ENCODE assay signal across 24 cellular contexts in the genomic region with DNA sequence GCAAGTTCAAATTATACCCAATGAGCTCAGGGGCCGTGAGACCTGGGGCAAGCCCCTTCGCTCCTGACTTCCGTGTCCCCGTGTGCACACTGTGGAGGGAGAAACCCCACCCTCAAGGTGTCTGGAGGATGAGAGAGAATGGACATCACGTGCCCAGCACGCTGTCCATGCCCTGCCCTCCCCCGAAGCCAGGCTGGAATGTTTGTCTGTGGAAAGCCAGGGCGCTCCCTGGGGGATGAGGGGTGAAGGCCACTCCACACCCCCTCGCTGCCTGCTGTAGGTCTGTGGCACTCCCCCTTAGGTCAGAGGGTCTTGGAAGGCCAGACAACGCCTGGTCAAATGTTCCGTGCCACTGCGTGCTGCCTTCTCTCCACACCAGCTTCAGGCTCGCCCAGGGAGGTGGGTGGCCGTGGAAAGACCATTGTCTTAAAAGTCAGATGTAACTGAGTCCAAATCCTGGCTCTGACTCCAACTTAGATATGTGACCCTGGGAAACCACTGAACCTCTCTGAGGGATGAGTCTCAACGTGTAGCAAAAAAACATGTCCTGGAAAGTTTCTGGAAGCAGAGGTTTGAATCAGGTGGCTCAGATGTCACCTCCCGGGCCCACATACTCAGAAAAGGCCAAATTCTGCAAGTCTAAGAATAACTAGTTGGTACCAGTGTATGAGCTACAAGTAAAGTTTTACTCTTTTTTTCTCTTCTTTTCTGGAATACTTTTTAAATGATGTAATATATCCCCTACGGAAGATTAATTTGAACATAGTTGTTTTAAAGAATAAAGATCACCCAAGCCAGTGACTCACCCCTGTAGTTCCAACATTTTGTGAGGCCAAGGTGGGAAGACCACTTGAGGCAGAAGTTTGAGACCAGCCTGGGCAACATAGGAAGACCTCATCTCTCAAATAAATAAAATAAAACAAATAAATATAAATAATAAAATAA. TPM values are rescaled to one million over a fixed set of nuclear protein-coding genes. Genes with fewer than 3 reads are reported as not detected.
DNase-seq lines count a peak whose midpoint lies in the region; ATAC-seq, FAIRE-seq and TF ChIP-seq lines count a peak whose summit lies in the region.
"Had no signal": no experiment of that assay in that cellular context is flagged by ENCODE, and none has a peak within 500 bp of the region (broad histone marks: within the 10 kb centered on the region; RNA-seq: fewer than 3 reads in every experiment).

No MANE protein-coding gene starts in this region.

- BruUV-seq in mammary epithelial cell (replicated peaks; lab: Mats Ljungman, UMichigan), result no TSS peak
- BruUV-seq in MCF 10A (replicated peaks; lab: Mats Ljungman, UMichigan), result no TSS peak
- TSS peak; percentile 29 for BruUV-seq in K562 (replicated peaks; lab: Mats Ljungman, UMichigan)

- WGBS in mammary epithelial cell (ENCODE audit: low coverage, missing lambda C conversion rate), result 35% methylated on average over 15 of the region's 17 CpGs
- WGBS in K562 (ENCODE audit: insufficient coverage, low coverage, missing lambda C conversion rate), result 89% methylated on average over 17 of the region's 17 CpGs

- in situ Hi-C loops in mammary epithelial cell (cut with MboI; ENCODE audit: low sequenced_read_pairs in 2 of 2) (loop anchor here in 1 of 2 donors (25.0 kb wide), 1 partner anchor 636 kb away; no protein-coding TSS in a partner anchor), K562 (cut with MboI) (loop anchor here (25.0 kb wide), 1 partner anchor 636 kb away; no protein-coding TSS in a partner anchor)

- TF ChIP-seq CTCF in mammary epithelial cell (conservative IDR thresholded peaks at IDR 0.05 in 1 of 2, IDR thresholded peaks at IDR 0.05 in 1 of 2; ENCODE audit: extremely low read depth in 1 of 2, insufficient read depth in 1 of 2, low read depth in 1 of 2, low read length in 2 of 2) (no peak), MCF 10A (IDR thresholded peaks at IDR 0.05; ENCODE audit: unreplicated experiment) (no peak), K562 (IDR thresholded peaks at IDR 0.05 in 2 of 3, conservative IDR thresholded peaks at IDR 0.05 in 1 of 3; ENCODE audit: insufficient read depth in 2 of 3, low read depth in 1 of 3, low read length in 3 of 3) (no peak), CD14-positive monocyte (IDR thresholded peaks at IDR 0.05) (no peak)

- H4K20me1 ChIP-seq in mammary epithelial cell (ENCODE audit: insufficient read depth, low read length), result no peaks in the 10 kb centered on the region
- 0 out of 2 replicates have a peak, but pooled peaks cover 11% of the 10 kb centered on the region for H4K20me1 ChIP-seq in K562 (replicated peaks; ENCODE audit: control insufficient read depth, insufficient read depth, low read length)

- H3K36me3 ChIP-seq in mammary epithelial cell (ENCODE audit: insufficient read depth, low read length), result peaks cover 9% of the 10 kb centered on the region
- H3K36me3 ChIP-seq in K562 (ENCODE audit: control insufficient read depth, insufficient read depth, low read length), result peaks cover 65% of the 10 kb centered on the region; the same call in 2 of the 3 replicates

- POLR2A ChIA-PET in MCF 10A (lab: Yijun Ruan, JAX) (no interaction called here), K562 (lab: Yijun Ruan, JAX) (interaction anchor here (0.6 to 0.7 kb wide), 3 partner anchors 36 to 1220 kb away, joined by 3 read pairs; no protein-coding TSS in a partner anchor)

- H3K4me3 Mint-ChIP-seq in MCF 10A (ENCODE audit: unreplicated experiment), result no peak overlapping the region
- H3K4me3 Mint-ChIP-seq in CD14-positive monocyte, result no peak overlapping the region
- H3K4me3 Mint-ChIP-seq: endodermal cell, natural killer cell had no signal

- H3K4me1 Mint-ChIP-seq in MCF 10A (ENCODE audit: insufficient read depth, unreplicated experiment) (no peaks in the 10 kb centered on the region), CD14-positive monocyte (no peaks in the 10 kb centered on the region)
- H3K4me1 Mint-ChIP-seq: natural killer cell had no signal

- TF ChIP-seq POLR2A in K562 (conservative IDR thresholded peaks at IDR 0.05), result no peak

- H3K27me3 Mint-ChIP-seq in MCF 10A (ENCODE audit: insufficient read depth, unreplicated experiment) (no peaks in the 10 kb centered on the region), CD14-positive monocyte (ENCODE audit: low read depth in 3 of 3) (peaks cover 0 to 1% (median 1%) of the 10 kb centered on the region in 3 donors)

- H3K9me1 ChIP-seq in K562 (ENCODE audit: control insufficient read depth, insufficient read depth, low read length), result no peaks in the 10 kb centered on the region

- H3K27me3 ChIP-seq in mammary epithelial cell (ENCODE audit: insufficient read depth, low read length), result no peaks in the 10 kb centered on the region
- H3K27me3 ChIP-seq in K562 (ENCODE audit: control insufficient read depth in 2 of 2, insufficient read depth in 2 of 2, low read length in 2 of 2), result no peaks in the 10 kb centered on the region
- H3K27me3 ChIP-seq: MG63 had no signal

- H3K4me1 ChIP-seq in mammary epithelial cell (ENCODE audit: insufficient read depth, low read length) (peaks cover 26% of the 10 kb centered on the region), K562 (replicated peaks in 1 of 2; ENCODE audit: control insufficient read depth in 2 of 2, insufficient read depth in 2 of 2, low read length in 2 of 2) (peaks cover 0 to 10% of the 10 kb centered on the region in 2 experiments; a peak in 1 of 5 replicates)

- FAIRE-seq in K562 (lab: Jason Lieb, UNC) (peak; percentile 78), GM19239 (lab: Jason Lieb, UNC) (no peak)
- FAIRE-seq: A549, kidney, small intestine, urothelium cell line had no signal

- H3K27ac Mint-ChIP-seq in MCF 10A (ENCODE audit: low read depth, unreplicated experiment) (no peak overlapping the region), CD14-positive monocyte (peak overlapping the region in 2 of 7 donors; percentile 24 to 31)
- H3K27ac Mint-ChIP-seq: endodermal cell, natural killer cell had no signal

- peak; percentile 74 for DNase-seq in mammary epithelial cell
- no peak for DNase-seq in MCF 10A (ENCODE audit: unreplicated experiment)
- no peak for DNase-seq in K562 (ENCODE audit: extremely low read depth in 1 of 4, low spot score in 3 of 4)
- DNase-seq in hepatic stellate cell (ENCODE audit: low spot score), result peak; percentile 59
- DNase-seq in CD14-positive monocyte (ENCODE audit: low spot score), result no peak
- no peak for DNase-seq in GM19239 (ENCODE audit: insufficient read length, low spot score)
- no peak for DNase-seq in COLO668 (lab: John Stamatoyannopoulos, UW; ENCODE audit: unreplicated experiment)
- DNase-seq: endodermal cell; GF-D8; kidney; MG63; natural killer cell; NCI-H1436 treated with DMSO at 0.1 percent for 48 hours; NCI-H2171 treated with DMSO at 0.1 percent for 48 hours; NCI-H748 treated with DMSO at 0.1 percent for 48 hours; PC-9; psoas muscle; small intestine; stimulated activated CD4-positive, alpha-beta T cell treated with anti-CD3 and anti-CD28 coated beads, Interleukin-2, amount 100 ng/mL, for 48 hours; T-helper 9 cell had no signal

- dilution Hi-C loops in mammary epithelial cell (cut with HindIII; ENCODE audit: low sequenced_read_pairs), result loop anchor here (25.0 kb wide), 1 partner anchor 611 kb away; no protein-coding TSS in a partner anchor

- H3K79me2 ChIP-seq in mammary epithelial cell (ENCODE audit: insufficient read depth, low read length) (no peaks in the 10 kb centered on the region), K562 (ENCODE audit: control insufficient read depth, insufficient read depth, low read length) (no peaks in the 10 kb centered on the region)

- H3K27ac ChIP-seq in mammary epithelial cell (ENCODE audit: insufficient read depth, low read depth, low read length) (peak overlapping the region; percentile 38), K562 (ENCODE audit: extremely low read depth, low read depth, low read length) (no peak overlapping the region)
- H3K27ac ChIP-seq: A549, C4-2B, PC-9 had no signal

- H3K36me3 Mint-ChIP-seq in MCF 10A (ENCODE audit: insufficient read depth, unreplicated experiment) (peaks cover 49% of the 10 kb centered on the region), CD14-positive monocyte (peaks cover 43 to 83% of the 10 kb centered on the region in 2 donors)
- H3K36me3 Mint-ChIP-seq: natural killer cell had no signal

- TF ChIP-seq EP300 in K562 (IDR thresholded peaks at IDR 0.05; ENCODE audit: low read length), result no peak

- H2AFZ ChIP-seq in mammary epithelial cell (ENCODE audit: low read depth, low read length), result peak overlapping the region; percentile 22
- no peak overlapping the region for H2AFZ ChIP-seq in K562 (ENCODE audit: low read depth, low read length)
- H2AFZ ChIP-seq: PC-9 had no signal

- no peak for ATAC-seq in K562
- ATAC-seq in HG02938 (IDR thresholded peaks at IDR 0.05; ENCODE audit: unreplicated experiment), result no peak
- ATAC-seq: A549, natural killer cell had no signal

- H3K9ac ChIP-seq in mammary epithelial cell (ENCODE audit: insufficient read depth, low read length) (no peak overlapping the region), K562 (ENCODE audit: insufficient read depth in 1 of 2, low read depth in 2 of 2, low read length in 2 of 2) (no peak overlapping the region; a peak in 1 of 4 replicates)

- intact Hi-C loops in mammary epithelial cell (cut with micrococcal nuclease), result no loop called here
- intact Hi-C loops in MCF 10A (cut with micrococcal nuclease), result no loop called here
- intact Hi-C loops in K562 (cut with micrococcal nuclease), result no loop called here
- intact Hi-C loops in CD14-positive monocyte (cut with micrococcal nuclease), result loop anchor here in 1 of 2 donors (10.0 kb wide), 1 partner anchor 634 kb away; no protein-coding TSS in a partner anchor

- H3K9me3 ChIP-seq in mammary epithelial cell (replicated peaks; ENCODE audit: insufficient read depth, low read length) (no peaks in the 10 kb centered on the region), K562 (replicated peaks; ENCODE audit: control insufficient read depth, insufficient read depth, low read depth, low read length) (no peaks in the 10 kb centered on the region)
- H3K9me3 ChIP-seq: A549, MG63, psoas muscle had no signal

- H3K9me3 Mint-ChIP-seq in MCF 10A (ENCODE audit: unreplicated experiment), result no peaks in the 10 kb centered on the region
- no peaks in the 10 kb centered on the region for H3K9me3 Mint-ChIP-seq in CD14-positive monocyte
- H3K9me3 Mint-ChIP-seq: endodermal cell, natural killer cell had no signal

- CTCF ChIA-PET in mammary epithelial cell (lab: Charles Lee; ENCODE audit: low non-redundant PET) (interaction anchor here (0.6 kb wide), 1 partner anchor 632 kb away, joined by 11 read pairs; no protein-coding TSS in a partner anchor), MCF 10A (lab: Yijun Ruan, JAX) (interaction anchor here (0.6 to 0.8 kb wide), 2 partner anchors 52 to 512 kb away, joined by 5 read pairs; no protein-coding TSS in a partner anchor), K562 (lab: Yijun Ruan, JAX; ENCODE audit: low intra/inter-chr PET ratio) (no interaction called here)

- H3K4me3 ChIP-seq in mammary epithelial cell (replicated peaks in 1 of 3; ENCODE audit: insufficient read depth in 1 of 3, low read depth in 2 of 3, low read length in 3 of 3) (no peak overlapping the region), K562 (no peak overlapping the region)
- H3K4me3 ChIP-seq: A549, MG63, PC-9, psoas muscle had no signal

- TF ChIP-seq RAD21 in K562 (CRISPR knock-in tag; conservative IDR thresholded peaks at IDR 0.05 in 1 of 2, IDR thresholded peaks at IDR 0.05 in 1 of 2), result no peak

- H3K4me2 ChIP-seq in mammary epithelial cell (ENCODE audit: insufficient read depth, low read depth, low read length) (peak overlapping the region; percentile 44), K562 (ENCODE audit: insufficient read depth, low read length) (no peak overlapping the region)
- H3K4me2 ChIP-seq: A549, PC-9 had no signal

RNA-seq across cellular contexts. Expression of a gene that starts 24.9 kb away (rescaled TPM):
- 10 to 100 TPM; 36.0 to 37.0 TPM for total RNA-seq in mammary epithelial cell
- polyA plus RNA-seq in mammary epithelial cell, result 35.7 TPM
- polyA minus RNA-seq in mammary epithelial cell, result 13.5 TPM
- total RNA-seq in MCF 10A (2022), result 36.9 and 43.5 TPM in 2 replicates
- 40.0 and 67.1 TPM in 2 replicates for total RNA-seq in K562 (2011; cell fraction: chromatin; rRNA removed; ENCODE audit: low replicate concordance)
- 37.7 and 41.1 TPM in 2 replicates for total RNA-seq in K562 (2011; cell fraction: nucleolus; rRNA removed)
- total RNA-seq in K562 (2011; cell fraction: nucleoplasm; rRNA removed), result 32.6 and 36.3 TPM in 2 replicates
- 103 TPM in 2 replicates for total RNA-seq in K562 (2014; rRNA removed)
- total RNA-seq in K562 (2014; rRNA removed; fragmentation: Illumina TruSeq; extraction: Trizol), result 54.8 and 61.6 TPM in 2 replicates
- total RNA-seq in K562 (2015; rRNA removed; fragmentation: Illumina TruSeq; extraction: Trizol), result 63.5 and 64.7 TPM in 2 replicates
- 97.2 and 104 TPM in 2 replicates for total RNA-seq in K562 (2021)
- polyA plus RNA-seq in K562 (2011; rRNA removed), result 58.2 and 75.8 TPM in 2 replicates
- 52.0 and 58.7 TPM in 2 replicates for polyA plus RNA-seq in K562 (2011; cell fraction: cytosol; rRNA removed)
- polyA plus RNA-seq in K562 (2011; cell fraction: nucleus; rRNA removed), result 32.6 and 33.3 TPM in 2 replicates
- polyA plus RNA-seq in K562 (2012), result 60.9 and 95.2 TPM in 2 replicates
- polyA plus RNA-seq in K562 (2014; fragmentation: Illumina TruSeq; extraction: Trizol), result 87.3 and 95.3 TPM in 2 replicates
- 1 to 10 TPM; 1.6 to 4.0 TPM for polyA plus RNA-seq in K562 (2014; fragmentation: Nextera tagmentation; extraction: Ambion mirVana)
- polyA plus RNA-seq in K562 (2014; rRNA removed), result 88.8 and 89.8 TPM in 2 replicates
- 35.3 and 51.6 TPM in 2 replicates for polyA minus RNA-seq in K562 (2011; rRNA and poly(A)+ RNA removed)
- 14.3 and 22.3 TPM in 2 replicates for polyA minus RNA-seq in K562 (2011; cell fraction: cytosol; rRNA and poly(A)+ RNA removed)
- polyA minus RNA-seq in K562 (2011; cell fraction: nucleus; rRNA and poly(A)+ RNA removed), result 12.6 and 13.2 TPM in 2 replicates
- polyA plus RNA-seq in CD14-positive monocyte, result 10 to 100 TPM; 19.6 to 20.2 TPM

RNA-seq across cellular contexts. Expression of a gene that starts 43.7 kb away (rescaled TPM):
- total RNA-seq in mammary epithelial cell (10 to 100 TPM; 10.6 to 14.2 TPM), MCF 10A (2022) (31.4 and 32.0 TPM in 2 replicates), K562 (2014; rRNA removed) (6.6 and 15.4 TPM in 2 replicates), K562 (2014; rRNA removed; fragmentation: Illumina TruSeq; extraction: Trizol) (6.9 and 8.5 TPM in 2 replicates), K562 (2015; rRNA removed; fragmentation: Illumina TruSeq; extraction: Trizol) (7.6 and 10.7 TPM in 2 replicates), K562 (2021) (8.6 and 10.2 TPM in 2 replicates)
- polyA plus RNA-seq in mammary epithelial cell (5.1 TPM), K562 (2011; rRNA removed) (10.3 and 12.3 TPM in 2 replicates), K562 (2014; fragmentation: Illumina TruSeq; extraction: Trizol) (3.1 and 3.3 TPM in 2 replicates), K562 (2014; fragmentation: Nextera tagmentation; extraction: Ambion mirVana) (1 to 10 TPM; 1.2 to 1.5 TPM), K562 (2014; rRNA removed) (9.9 and 13.3 TPM in 2 replicates), CD14-positive monocyte (10 to 100 TPM; 21.0 to 23.7 TPM)
- polyA minus RNA-seq in mammary epithelial cell, result 3.2 TPM
- total RNA-seq in K562 (2011; cell fraction: chromatin; rRNA removed; ENCODE audit: low replicate concordance), result 22.2 and 28.1 TPM in 2 replicates
- total RNA-seq in K562 (2011; cell fraction: nucleolus; rRNA removed), result 9.6 and 12.2 TPM in 2 replicates
- total RNA-seq in K562 (2011; cell fraction: nucleoplasm; rRNA removed), result 10.9 and 17.3 TPM in 2 replicates
- polyA plus RNA-seq in K562 (2011; cell fraction: cytosol; rRNA removed), result 5.9 and 8.6 TPM in 2 replicates
- 9.7 and 10.1 TPM in 2 replicates for polyA plus RNA-seq in K562 (2011; cell fraction: nucleus; rRNA removed)
- polyA plus RNA-seq in K562 (2012), result 11.1 and 13.1 TPM in 2 replicates
- 8.2 and 13.5 TPM in 2 replicates for polyA minus RNA-seq in K562 (2011; rRNA and poly(A)+ RNA removed)
- polyA minus RNA-seq in K562 (2011; cell fraction: cytosol; rRNA and poly(A)+ RNA removed), result 2.7 and 4.7 TPM in 2 replicates
- 3.9 and 7.1 TPM in 2 replicates for polyA minus RNA-seq in K562 (2011; cell fraction: nucleus; rRNA and poly(A)+ RNA removed)

Comparison
In these comparisons a context has a peak if more than half of its experiments do, and no peak if none do; other contexts are left out.
1. DNase-seq: peak in mammary epithelial cell (single experiment) and hepatic stellate cell (single experiment); none in MCF 10A (single experiment), K562 (0 of 4), CD14-positive monocyte (single experiment), GM19239 (single experiment) and COLO668 (single experiment).